1 cellular context compared by ENCODE assay signal in the genomic region with DNA sequence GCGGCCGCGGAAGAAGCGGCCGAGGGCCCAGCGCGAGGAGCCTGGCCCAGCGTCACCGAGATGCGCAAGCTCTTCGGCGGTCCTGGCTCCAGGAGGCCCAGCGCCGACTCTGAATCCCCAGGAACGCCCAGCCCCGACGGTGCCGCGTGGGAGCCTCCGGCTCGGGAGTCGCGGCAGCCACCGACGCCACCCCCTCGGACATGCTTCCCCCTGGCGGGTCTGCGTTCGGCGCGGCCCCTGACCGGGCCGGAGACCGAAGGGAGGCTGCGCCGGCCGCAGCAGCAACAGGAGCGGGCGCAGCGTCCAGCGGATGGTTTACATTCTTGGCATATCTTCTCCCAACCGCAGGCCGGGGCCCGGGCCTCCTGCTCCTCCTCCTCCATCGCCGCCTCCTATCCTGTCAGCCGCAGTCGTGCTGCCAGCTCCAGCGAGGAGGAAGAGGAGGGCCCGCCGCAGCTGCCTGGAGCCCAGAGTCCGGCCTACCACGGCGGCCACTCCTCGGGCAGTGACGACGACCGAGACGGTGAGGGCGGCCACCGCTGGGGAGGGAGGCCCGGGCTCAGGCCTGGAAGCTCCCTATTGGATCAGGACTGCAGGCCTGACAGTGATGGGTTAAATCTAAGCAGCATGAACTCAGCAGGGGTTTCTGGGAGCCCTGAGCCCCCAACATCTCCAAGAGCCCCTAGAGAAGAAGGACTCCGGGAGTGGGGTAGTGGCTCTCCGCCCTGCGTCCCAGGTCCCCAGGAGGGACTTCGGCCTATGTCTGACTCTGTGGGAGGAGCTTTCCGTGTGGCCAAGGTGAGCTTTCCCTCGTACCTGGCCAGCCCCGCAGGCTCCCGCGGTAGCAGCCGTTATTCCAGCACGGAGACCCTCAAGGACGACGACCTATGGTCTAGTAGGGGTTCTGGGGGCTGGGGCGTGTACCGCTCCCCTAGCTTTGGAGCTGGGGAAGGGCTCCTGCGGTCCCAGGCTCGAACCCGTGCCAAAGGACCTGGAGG.
TF ChIP-seq lines count a peak whose summit lies in the region.

No MANE protein-coding gene starts in this region.

TF ChIP-seq in HepG2, 621 proteins besides CTCF, POLR2A, EP300 and RAD21 (continued from another document and continues in another):
- TF ChIP-seq, protein P1, sequence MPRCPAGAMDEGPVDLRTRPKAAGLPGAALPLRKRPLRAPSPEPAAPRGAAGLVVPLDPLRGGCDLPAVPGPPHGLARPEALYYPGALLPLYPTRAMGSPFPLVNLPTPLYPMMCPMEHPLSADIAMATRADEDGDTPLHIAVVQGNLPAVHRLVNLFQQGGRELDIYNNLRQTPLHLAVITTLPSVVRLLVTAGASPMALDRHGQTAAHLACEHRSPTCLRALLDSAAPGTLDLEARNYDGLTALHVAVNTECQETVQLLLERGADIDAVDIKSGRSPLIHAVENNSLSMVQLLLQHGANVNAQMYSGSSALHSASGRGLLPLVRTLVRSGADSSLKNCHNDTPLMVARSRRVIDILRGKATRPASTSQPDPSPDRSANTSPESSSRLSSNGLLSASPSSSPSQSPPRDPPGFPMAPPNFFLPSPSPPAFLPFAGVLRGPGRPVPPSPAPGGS (CRISPR knock-in tag; IDR thresholded peaks at IDR 0.05) = peak; percentile 76; the same call in 1 of the 2 replicates
- TF ChIP-seq ONECUT2 (CRISPR knock-in tag; IDR thresholded peaks at IDR 0.05) (peak; percentile 20; the same call in 1 of the 2 replicates), ZNF256 (CRISPR knock-in tag; conservative IDR thresholded peaks at IDR 0.05) (0 out of 2 replicates have a peak, but pooled peaks have one; percentile 78), NRL (CRISPR knock-in tag; IDR thresholded peaks at IDR 0.05; ENCODE audit: borderline replicate concordance) (peak; percentile 72; the same call in 1 of the 2 replicates), ZNF883 (CRISPR knock-in tag; IDR thresholded peaks at IDR 0.05; ENCODE audit: not compliant biosample characterization) (no peak), MIER2 (CRISPR knock-in tag; IDR thresholded peaks at IDR 0.05) (0 out of 2 replicates have a peak, but pooled peaks have one; percentile 34), ZSCAN12 (CRISPR knock-in tag; IDR thresholded peaks at IDR 0.05) (peak; percentile 89; the same call in 1 of the 2 replicates), SIN3A (IDR thresholded peaks at IDR 0.05; ENCODE audit: borderline replicate concordance, low read depth, low read length) (peak; percentile 82; the same call in 1 of the 2 replicates), ASH2L (IDR thresholded peaks at IDR 0.05; ENCODE audit: insufficient read length, low read depth, low read length) (no peak), ZNF720 (CRISPR knock-in tag; IDR thresholded peaks at IDR 0.05) (no peak), ELF1 (CRISPR knock-in tag; IDR thresholded peaks at IDR 0.05) (peak; percentile 71), ZNF441 (CRISPR knock-in tag; IDR thresholded peaks at IDR 0.05; ENCODE audit: borderline replicate concordance) (peak; percentile 15; the same call in 1 of the 2 replicates), PHF21A (CRISPR knock-in tag; IDR thresholded peaks at IDR 0.05) (peak; percentile 68), SKI (IDR thresholded peaks at IDR 0.05; ENCODE audit: partially characterized antibody) (peak; percentile 71), TCF7L2 (IDR thresholded peaks at IDR 0.05; ENCODE audit: low read depth, low read length) (no peak), ZNF788 (CRISPR knock-in tag; IDR thresholded peaks at IDR 0.05; ENCODE audit: borderline replicate concordance) (peak; percentile 35; the same call in 1 of the 2 replicates), RARG (CRISPR knock-in tag; IDR thresholded peaks at IDR 0.05; ENCODE audit: low read depth) (no peak), KLF6 (CRISPR knock-in tag; IDR thresholded peaks at IDR 0.05) (peak; percentile 72; the same call in 1 of the 2 replicates), XRCC5 (optimal IDR thresholded peaks at IDR 0.05; ENCODE audit: low read length) (peak; percentile 54), SIX1 (CRISPR knock-in tag; IDR thresholded peaks at IDR 0.05; ENCODE audit: borderline replicate concordance) (no peak), POLR2AphosphoS5 (IDR thresholded peaks at IDR 0.05; ENCODE audit: low read depth, low read length) (peak; percentile 44; the same call in 1 of the 2 replicates), MYC (CRISPR knock-in tag; IDR thresholded peaks at IDR 0.05; ENCODE audit: borderline replicate concordance) (peak; percentile 81), NFYC (CRISPR knock-in tag; IDR thresholded peaks at IDR 0.05) (peak; percentile 23; the same call in 1 of the 2 replicates), NFYB (CRISPR knock-in tag; IDR thresholded peaks at IDR 0.05) (peak; percentile 35; the same call in 1 of the 2 replicates), ZNF652 (CRISPR knock-in tag; IDR thresholded peaks at IDR 0.05; ENCODE audit: borderline replicate concordance, low read depth) (peak; percentile 77)
- TF ChIP-seq, protein P2, sequence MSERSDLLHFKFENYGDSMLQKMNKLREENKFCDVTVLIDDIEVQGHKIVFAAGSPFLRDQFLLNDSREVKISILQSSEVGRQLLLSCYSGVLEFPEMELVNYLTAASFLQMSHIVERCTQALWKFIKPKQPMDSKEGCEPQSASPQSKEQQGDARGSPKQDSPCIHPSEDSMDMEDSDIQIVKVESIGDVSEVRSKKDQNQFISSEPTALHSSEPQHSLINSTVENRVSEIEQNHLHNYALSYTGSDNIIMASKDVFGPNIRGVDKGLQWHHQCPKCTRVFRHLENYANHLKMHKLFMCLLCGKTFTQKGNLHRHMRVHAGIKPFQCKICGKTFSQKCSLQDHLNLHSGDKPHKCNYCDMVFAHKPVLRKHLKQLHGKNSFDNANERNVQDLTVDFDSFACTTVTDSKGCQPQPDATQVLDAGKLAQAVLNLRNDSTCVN (CRISPR knock-in tag; IDR thresholded peaks at IDR 0.05; ENCODE audit: borderline replicate concordance) = 0 out of 2 replicates have a peak, but pooled peaks have one; percentile 36
- TF ChIP-seq, protein P3, sequence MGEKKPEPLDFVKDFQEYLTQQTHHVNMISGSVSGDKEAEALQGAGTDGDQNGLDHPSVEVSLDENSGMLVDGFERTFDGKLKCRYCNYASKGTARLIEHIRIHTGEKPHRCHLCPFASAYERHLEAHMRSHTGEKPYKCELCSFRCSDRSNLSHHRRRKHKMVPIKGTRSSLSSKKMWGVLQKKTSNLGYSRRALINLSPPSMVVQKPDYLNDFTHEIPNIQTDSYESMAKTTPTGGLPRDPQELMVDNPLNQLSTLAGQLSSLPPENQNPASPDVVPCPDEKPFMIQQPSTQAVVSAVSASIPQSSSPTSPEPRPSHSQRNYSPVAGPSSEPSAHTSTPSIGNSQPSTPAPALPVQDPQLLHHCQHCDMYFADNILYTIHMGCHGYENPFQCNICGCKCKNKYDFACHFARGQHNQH (CRISPR knock-in tag; IDR thresholded peaks at IDR 0.05) = peak; percentile 76; the same call in 1 of the 2 replicates
- TF ChIP-seq, protein P4, sequence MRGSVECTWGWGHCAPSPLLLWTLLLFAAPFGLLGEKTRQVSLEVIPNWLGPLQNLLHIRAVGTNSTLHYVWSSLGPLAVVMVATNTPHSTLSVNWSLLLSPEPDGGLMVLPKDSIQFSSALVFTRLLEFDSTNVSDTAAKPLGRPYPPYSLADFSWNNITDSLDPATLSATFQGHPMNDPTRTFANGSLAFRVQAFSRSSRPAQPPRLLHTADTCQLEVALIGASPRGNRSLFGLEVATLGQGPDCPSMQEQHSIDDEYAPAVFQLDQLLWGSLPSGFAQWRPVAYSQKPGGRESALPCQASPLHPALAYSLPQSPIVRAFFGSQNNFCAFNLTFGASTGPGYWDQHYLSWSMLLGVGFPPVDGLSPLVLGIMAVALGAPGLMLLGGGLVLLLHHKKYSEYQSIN (CRISPR knock-in tag; IDR thresholded peaks at IDR 0.05; ENCODE audit: borderline replicate concordance) = no peak
- TF ChIP-seq, protein P5, sequence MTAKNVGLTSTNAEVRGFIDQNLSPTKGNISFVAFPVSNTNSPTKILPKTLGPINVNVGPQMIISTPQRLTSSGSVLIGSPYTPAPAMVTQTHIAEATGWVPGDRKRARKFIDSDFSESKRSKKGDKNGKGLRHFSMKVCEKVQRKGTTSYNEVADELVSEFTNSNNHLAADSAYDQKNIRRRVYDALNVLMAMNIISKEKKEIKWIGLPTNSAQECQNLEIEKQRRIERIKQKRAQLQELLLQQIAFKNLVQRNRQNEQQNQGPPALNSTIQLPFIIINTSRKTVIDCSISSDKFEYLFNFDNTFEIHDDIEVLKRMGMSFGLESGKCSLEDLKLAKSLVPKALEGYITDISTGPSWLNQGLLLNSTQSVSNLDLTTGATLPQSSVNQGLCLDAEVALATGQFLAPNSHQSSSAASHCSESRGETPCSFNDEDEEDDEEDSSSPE (CRISPR knock-in tag; IDR thresholded peaks at IDR 0.05) = peak; percentile 69; the same call in 1 of the 2 replicates
- TF ChIP-seq, protein P6, sequence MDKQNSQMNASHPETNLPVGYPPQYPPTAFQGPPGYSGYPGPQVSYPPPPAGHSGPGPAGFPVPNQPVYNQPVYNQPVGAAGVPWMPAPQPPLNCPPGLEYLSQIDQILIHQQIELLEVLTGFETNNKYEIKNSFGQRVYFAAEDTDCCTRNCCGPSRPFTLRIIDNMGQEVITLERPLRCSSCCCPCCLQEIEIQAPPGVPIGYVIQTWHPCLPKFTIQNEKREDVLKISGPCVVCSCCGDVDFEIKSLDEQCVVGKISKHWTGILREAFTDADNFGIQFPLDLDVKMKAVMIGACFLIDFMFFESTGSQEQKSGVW (CRISPR knock-in tag; IDR thresholded peaks at IDR 0.05; ENCODE audit: borderline replicate concordance) = no peak
- TF ChIP-seq, protein P7, sequence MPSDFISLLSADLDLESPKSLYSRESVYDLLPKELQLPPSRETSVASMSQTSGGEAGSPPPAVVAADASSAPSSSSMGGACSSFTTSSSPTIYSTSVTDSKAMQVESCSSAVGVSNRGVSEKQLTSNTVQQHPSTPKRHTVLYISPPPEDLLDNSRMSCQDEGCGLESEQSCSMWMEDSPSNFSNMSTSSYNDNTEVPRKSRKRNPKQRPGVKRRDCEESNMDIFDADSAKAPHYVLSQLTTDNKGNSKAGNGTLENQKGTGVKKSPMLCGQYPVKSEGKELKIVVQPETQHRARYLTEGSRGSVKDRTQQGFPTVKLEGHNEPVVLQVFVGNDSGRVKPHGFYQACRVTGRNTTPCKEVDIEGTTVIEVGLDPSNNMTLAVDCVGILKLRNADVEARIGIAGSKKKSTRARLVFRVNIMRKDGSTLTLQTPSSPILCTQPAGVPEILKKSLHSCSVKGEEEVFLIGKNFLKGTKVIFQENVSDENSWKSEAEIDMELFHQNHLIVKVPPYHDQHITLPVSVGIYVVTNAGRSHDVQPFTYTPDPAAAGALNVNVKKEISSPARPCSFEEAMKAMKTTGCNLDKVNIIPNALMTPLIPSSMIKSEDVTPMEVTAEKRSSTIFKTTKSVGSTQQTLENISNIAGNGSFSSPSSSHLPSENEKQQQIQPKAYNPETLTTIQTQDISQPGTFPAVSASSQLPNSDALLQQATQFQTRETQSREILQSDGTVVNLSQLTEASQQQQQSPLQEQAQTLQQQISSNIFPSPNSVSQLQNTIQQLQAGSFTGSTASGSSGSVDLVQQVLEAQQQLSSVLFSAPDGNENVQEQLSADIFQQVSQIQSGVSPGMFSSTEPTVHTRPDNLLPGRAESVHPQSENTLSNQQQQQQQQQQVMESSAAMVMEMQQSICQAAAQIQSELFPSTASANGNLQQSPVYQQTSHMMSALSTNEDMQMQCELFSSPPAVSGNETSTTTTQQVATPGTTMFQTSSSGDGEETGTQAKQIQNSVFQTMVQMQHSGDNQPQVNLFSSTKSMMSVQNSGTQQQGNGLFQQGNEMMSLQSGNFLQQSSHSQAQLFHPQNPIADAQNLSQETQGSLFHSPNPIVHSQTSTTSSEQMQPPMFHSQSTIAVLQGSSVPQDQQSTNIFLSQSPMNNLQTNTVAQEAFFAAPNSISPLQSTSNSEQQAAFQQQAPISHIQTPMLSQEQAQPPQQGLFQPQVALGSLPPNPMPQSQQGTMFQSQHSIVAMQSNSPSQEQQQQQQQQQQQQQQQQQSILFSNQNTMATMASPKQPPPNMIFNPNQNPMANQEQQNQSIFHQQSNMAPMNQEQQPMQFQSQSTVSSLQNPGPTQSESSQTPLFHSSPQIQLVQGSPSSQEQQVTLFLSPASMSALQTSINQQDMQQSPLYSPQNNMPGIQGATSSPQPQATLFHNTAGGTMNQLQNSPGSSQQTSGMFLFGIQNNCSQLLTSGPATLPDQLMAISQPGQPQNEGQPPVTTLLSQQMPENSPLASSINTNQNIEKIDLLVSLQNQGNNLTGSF (CRISPR knock-in tag; IDR thresholded peaks at IDR 0.05) = peak; percentile 68; the same call in 1 of the 2 replicates
- TF ChIP-seq, protein P8, sequence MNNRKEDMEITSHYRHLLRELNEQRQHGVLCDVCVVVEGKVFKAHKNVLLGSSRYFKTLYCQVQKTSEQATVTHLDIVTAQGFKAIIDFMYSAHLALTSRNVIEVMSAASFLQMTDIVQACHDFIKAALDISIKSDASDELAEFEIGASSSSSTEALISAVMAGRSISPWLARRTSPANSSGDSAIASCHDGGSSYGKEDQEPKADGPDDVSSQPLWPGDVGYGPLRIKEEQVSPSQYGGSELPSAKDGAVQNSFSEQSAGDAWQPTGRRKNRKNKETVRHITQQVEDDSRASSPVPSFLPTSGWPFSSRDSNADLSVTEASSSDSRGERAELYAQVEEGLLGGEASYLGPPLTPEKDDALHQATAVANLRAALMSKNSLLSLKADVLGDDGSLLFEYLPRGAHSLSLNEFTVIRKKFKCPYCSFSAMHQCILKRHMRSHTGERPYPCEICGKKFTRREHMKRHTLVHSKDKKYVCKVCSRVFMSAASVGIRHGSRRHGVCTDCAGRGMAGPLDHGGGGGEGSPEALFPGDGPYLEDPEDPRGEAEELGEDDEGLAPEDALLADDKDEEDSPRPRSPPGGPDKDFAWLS (CRISPR knock-in tag; IDR thresholded peaks at IDR 0.05; ENCODE audit: borderline replicate concordance) = no peak
- TF ChIP-seq, protein P9, sequence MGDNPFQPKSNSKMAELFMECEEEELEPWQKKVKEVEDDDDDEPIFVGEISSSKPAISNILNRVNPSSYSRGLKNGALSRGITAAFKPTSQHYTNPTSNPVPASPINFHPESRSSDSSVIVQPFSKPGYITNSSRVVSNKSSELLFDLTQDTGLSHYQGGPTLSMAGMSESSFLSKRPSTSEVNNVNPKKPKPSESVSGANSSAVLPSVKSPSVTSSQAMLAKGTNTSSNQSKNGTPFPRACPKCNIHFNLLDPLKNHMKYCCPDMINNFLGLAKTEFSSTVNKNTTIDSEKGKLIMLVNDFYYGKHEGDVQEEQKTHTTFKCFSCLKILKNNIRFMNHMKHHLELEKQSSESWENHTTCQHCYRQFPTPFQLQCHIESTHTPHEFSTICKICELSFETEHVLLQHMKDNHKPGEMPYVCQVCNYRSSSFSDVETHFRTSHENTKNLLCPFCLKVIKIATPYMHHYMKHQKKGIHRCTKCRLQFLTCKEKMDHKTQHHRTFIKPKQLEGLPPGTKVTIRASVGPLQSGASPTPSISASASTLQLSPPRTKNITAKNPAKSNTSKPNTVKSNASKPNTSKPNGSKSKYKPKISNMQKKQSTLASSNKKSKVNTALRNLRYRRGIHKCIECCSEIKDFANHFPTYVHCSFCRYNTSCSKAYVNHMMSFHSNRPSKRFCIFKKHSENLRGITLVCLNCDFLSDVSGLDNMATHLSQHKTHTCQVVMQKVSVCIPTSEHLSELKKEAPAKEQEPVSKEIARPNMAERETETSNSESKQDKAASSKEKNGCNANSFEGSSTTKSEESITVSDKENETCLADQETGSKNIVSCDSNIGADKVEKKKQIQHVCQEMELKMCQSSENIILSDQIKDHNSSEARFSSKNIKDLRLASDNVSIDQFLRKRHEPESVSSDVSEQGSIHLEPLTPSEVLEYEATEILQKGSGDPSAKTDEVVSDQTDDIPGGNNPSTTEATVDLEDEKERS (CRISPR knock-in tag; IDR thresholded peaks at IDR 0.05) = no peak
- TF ChIP-seq, protein P10, sequence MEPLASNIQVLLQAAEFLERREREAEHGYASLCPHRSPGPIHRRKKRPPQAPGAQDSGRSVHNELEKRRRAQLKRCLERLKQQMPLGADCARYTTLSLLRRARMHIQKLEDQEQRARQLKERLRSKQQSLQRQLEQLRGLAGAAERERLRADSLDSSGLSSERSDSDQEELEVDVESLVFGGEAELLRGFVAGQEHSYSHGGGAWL (CRISPR knock-in tag; IDR thresholded peaks at IDR 0.05) = peak; percentile 37; the same call in 1 of the 2 replicates
